In genomic region chr10:15333909-15334649, GRCh38 we compare ENCODE assay signal across 1 cellular context.
TF ChIP-seq lines count a peak whose summit lies in the region.

No MANE protein-coding gene starts in this region.

TF ChIP-seq in HepG2, 621 proteins besides CTCF, POLR2A, EP300 and RAD21 (continued from another document and continues in another):
- TF ChIP-seq ZNF362 (CRISPR knock-in tag; IDR thresholded peaks at IDR 0.05; ENCODE audit: borderline replicate concordance) (peak; percentile 19; the same call in 1 of the 2 replicates), ATF4 (CRISPR knock-in tag; IDR thresholded peaks at IDR 0.05) (peak in 1 of 2 experiments; percentile 78; a peak in 2 of 4 replicates), TP53 (CRISPR knock-in tag; conservative IDR thresholded peaks at IDR 0.05) (0 out of 2 replicates have a peak, but pooled peaks have one; percentile 72), SMAD3 (CRISPR knock-in tag; IDR thresholded peaks at IDR 0.05) (peak; percentile 68; the same call in 1 of the 2 replicates), KDM1A (CRISPR knock-in tag; IDR thresholded peaks at IDR 0.05) (0 out of 2 replicates have a peak, but pooled peaks have one; percentile 10), ZNF530 (CRISPR knock-in tag; IDR thresholded peaks at IDR 0.05; ENCODE audit: low read depth) (no peak), ONECUT2 (CRISPR knock-in tag; IDR thresholded peaks at IDR 0.05) (no peak), CREB1 (IDR thresholded peaks at IDR 0.05) (no peak), CREB1 (CRISPR knock-in tag; IDR thresholded peaks at IDR 0.05) (peak; percentile 71), STAG1 (CRISPR knock-in tag; IDR thresholded peaks at IDR 0.05) (no peak), HIVEP1 (CRISPR knock-in tag; IDR thresholded peaks at IDR 0.05) (no peak), SALL1 (CRISPR knock-in tag; IDR thresholded peaks at IDR 0.05) (no peak; the same call in 1 of the 2 replicates), REST (IDR thresholded peaks at IDR 0.05; ENCODE audit: borderline replicate concordance in 1 of 2, low read depth in 1 of 2, low read length in 2 of 2) (0 out of 4 replicates have a peak, but pooled peaks of 1 of the 2 experiments have one; percentile 25), CC2D1A (CRISPR knock-in tag; IDR thresholded peaks at IDR 0.05) (no peak), PITX1 (CRISPR knock-in tag; IDR thresholded peaks at IDR 0.05) (peak; percentile 60), PCBP1 (IDR thresholded peaks at IDR 0.05; ENCODE audit: borderline replicate concordance, low read depth, low read length) (no peak), THRA (CRISPR knock-in tag; IDR thresholded peaks at IDR 0.05; ENCODE audit: borderline replicate concordance) (peak; percentile 40; the same call in 1 of the 2 replicates), ZNF605 (CRISPR knock-in tag; IDR thresholded peaks at IDR 0.05) (peak; percentile 29; the same call in 1 of the 2 replicates), ZNF589 (CRISPR knock-in tag; conservative IDR thresholded peaks at IDR 0.05) (no peak), ZNF143 (CRISPR knock-in tag; IDR thresholded peaks at IDR 0.05) (no peak), ETV5 (CRISPR knock-in tag; IDR thresholded peaks at IDR 0.05; ENCODE audit: borderline replicate concordance) (peak; percentile 69; the same call in 1 of the 2 replicates), KLF6 (CRISPR knock-in tag; IDR thresholded peaks at IDR 0.05) (peak; percentile 49; the same call in 1 of the 2 replicates), ARNTL (CRISPR knock-in tag; IDR thresholded peaks at IDR 0.05) (peak; percentile 48), ZSCAN12 (CRISPR knock-in tag; IDR thresholded peaks at IDR 0.05) (no peak), RBM22 (optimal IDR thresholded peaks at IDR 0.05; ENCODE audit: low read length) (no peak), ZSCAN31 (CRISPR knock-in tag; IDR thresholded peaks at IDR 0.05; ENCODE audit: low read depth) (no peak), ZNF597 (CRISPR knock-in tag; IDR thresholded peaks at IDR 0.05) (no peak), SOX5 (CRISPR knock-in tag; IDR thresholded peaks at IDR 0.05; ENCODE audit: borderline replicate concordance) (peak; percentile 80; the same call in 1 of the 2 replicates), SOX13 (IDR thresholded peaks at IDR 0.05) (0 out of 2 replicates have a peak, but pooled peaks have one; percentile 9), SOX13 (CRISPR knock-in tag; conservative IDR thresholded peaks at IDR 0.05 in 1 of 2, IDR thresholded peaks at IDR 0.05 in 1 of 2) (peak in 1 of 2 experiments; percentile 82; a peak in 2 of 4 replicates), SIX1 (CRISPR knock-in tag; IDR thresholded peaks at IDR 0.05; ENCODE audit: borderline replicate concordance) (peak; percentile 83; the same call in 1 of the 2 replicates), FOXA1 (IDR thresholded peaks at IDR 0.05) (no peak), FOXA1 (CRISPR knock-in tag; IDR thresholded peaks at IDR 0.05) (no peak), ZNF766 (CRISPR knock-in tag; IDR thresholded peaks at IDR 0.05; ENCODE audit: borderline replicate concordance) (no peak), SAP130 (CRISPR knock-in tag; IDR thresholded peaks at IDR 0.05; ENCODE audit: low read depth) (peak; percentile 79), DR1 (CRISPR knock-in tag; IDR thresholded peaks at IDR 0.05) (no peak), TRIM24 (CRISPR knock-in tag; IDR thresholded peaks at IDR 0.05) (no peak), SNAI1 (CRISPR knock-in tag; IDR thresholded peaks at IDR 0.05; ENCODE audit: borderline replicate concordance) (peak; percentile 20; the same call in 1 of the 2 replicates), SP4 (CRISPR knock-in tag; IDR thresholded peaks at IDR 0.05) (0 out of 2 replicates have a peak, but pooled peaks have one; percentile 10), ZNF264 (CRISPR knock-in tag; IDR thresholded peaks at IDR 0.05) (no peak), FOXP1 (IDR thresholded peaks at IDR 0.05) (no peak), FOXP1 (CRISPR knock-in tag; IDR thresholded peaks at IDR 0.05) (peak; percentile 56), CEBPG (CRISPR knock-in tag; IDR thresholded peaks at IDR 0.05) (no peak; the same call in 1 of the 2 replicates), TGIF2 (CRISPR knock-in tag; IDR thresholded peaks at IDR 0.05) (peak; percentile 55; the same call in 1 of the 2 replicates), NFIC (IDR thresholded peaks at IDR 0.05; ENCODE audit: low read length) (peak; percentile 85; the same call in 1 of the 2 replicates), FOXO1 (CRISPR knock-in tag; IDR thresholded peaks at IDR 0.05) (peak; percentile 90), RCOR2 (CRISPR knock-in tag; IDR thresholded peaks at IDR 0.05) (peak; percentile 77), ZKSCAN1 (IDR thresholded peaks at IDR 0.05; ENCODE audit: low read length) (no peak), ZNF317 (CRISPR knock-in tag; IDR thresholded peaks at IDR 0.05) (peak; percentile 89), ZNF513 (CRISPR knock-in tag; conservative IDR thresholded peaks at IDR 0.05) (no peak), RARA (CRISPR knock-in tag; IDR thresholded peaks at IDR 0.05) (peak; percentile 76), TCF12 (IDR thresholded peaks at IDR 0.05) (no peak), TCF12 (CRISPR knock-in tag; IDR thresholded peaks at IDR 0.05) (0 out of 2 replicates have a peak, but pooled peaks have one; percentile 51)
- TF ChIP-seq, protein P1, sequence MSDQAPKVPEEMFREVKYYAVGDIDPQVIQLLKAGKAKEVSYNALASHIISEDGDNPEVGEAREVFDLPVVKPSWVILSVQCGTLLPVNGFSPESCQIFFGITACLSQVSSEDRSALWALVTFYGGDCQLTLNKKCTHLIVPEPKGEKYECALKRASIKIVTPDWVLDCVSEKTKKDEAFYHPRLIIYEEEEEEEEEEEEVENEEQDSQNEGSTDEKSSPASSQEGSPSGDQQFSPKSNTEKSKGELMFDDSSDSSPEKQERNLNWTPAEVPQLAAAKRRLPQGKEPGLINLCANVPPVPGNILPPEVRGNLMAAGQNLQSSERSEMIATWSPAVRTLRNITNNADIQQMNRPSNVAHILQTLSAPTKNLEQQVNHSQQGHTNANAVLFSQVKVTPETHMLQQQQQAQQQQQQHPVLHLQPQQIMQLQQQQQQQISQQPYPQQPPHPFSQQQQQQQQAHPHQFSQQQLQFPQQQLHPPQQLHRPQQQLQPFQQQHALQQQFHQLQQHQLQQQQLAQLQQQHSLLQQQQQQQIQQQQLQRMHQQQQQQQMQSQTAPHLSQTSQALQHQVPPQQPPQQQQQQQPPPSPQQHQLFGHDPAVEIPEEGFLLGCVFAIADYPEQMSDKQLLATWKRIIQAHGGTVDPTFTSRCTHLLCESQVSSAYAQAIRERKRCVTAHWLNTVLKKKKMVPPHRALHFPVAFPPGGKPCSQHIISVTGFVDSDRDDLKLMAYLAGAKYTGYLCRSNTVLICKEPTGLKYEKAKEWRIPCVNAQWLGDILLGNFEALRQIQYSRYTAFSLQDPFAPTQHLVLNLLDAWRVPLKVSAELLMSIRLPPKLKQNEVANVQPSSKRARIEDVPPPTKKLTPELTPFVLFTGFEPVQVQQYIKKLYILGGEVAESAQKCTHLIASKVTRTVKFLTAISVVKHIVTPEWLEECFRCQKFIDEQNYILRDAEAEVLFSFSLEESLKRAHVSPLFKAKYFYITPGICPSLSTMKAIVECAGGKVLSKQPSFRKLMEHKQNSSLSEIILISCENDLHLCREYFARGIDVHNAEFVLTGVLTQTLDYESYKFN (CRISPR knock-in tag; conservative IDR thresholded peaks at IDR 0.05): peak; percentile 92
- TF ChIP-seq, protein P2, sequence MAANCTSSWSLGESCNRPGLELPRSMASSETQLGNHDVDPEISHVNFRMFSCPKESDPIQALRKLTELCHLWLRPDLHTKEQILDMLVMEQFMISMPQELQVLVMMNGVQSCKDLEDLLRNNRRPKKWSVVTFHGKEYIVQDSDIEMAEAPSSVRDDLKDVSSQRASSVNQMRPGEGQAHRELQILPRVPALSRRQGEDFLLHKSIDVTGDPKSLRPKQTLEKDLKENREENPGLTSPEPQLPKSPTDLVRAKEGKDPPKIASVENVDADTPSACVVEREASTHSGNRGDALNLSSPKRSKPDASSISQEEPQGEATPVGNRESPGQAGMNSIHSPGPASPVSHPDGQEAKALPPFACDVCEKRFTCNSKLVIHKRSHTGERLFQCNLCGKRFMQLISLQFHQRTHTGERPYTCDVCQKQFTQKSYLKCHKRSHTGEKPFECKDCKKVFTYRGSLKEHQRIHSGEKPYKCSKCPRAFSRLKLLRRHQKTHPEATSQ (CRISPR knock-in tag; IDR thresholded peaks at IDR 0.05; ENCODE audit: borderline replicate concordance): no peak
- TF ChIP-seq, protein P3, sequence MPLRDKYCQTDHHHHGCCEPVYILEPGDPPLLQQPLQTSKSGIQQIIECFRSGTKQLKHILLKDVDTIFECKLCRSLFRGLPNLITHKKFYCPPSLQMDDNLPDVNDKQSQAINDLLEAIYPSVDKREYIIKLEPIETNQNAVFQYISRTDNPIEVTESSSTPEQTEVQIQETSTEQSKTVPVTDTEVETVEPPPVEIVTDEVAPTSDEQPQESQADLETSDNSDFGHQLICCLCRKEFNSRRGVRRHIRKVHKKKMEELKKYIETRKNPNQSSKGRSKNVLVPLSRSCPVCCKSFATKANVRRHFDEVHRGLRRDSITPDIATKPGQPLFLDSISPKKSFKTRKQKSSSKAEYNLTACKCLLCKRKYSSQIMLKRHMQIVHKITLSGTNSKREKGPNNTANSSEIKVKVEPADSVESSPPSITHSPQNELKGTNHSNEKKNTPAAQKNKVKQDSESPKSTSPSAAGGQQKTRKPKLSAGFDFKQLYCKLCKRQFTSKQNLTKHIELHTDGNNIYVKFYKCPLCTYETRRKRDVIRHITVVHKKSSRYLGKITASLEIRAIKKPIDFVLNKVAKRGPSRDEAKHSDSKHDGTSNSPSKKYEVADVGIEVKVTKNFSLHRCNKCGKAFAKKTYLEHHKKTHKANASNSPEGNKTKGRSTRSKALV (CRISPR knock-in tag; IDR thresholded peaks at IDR 0.05): peak; percentile 70
